ENCODE assay signal across 2 cellular contexts in the genomic region with DNA sequence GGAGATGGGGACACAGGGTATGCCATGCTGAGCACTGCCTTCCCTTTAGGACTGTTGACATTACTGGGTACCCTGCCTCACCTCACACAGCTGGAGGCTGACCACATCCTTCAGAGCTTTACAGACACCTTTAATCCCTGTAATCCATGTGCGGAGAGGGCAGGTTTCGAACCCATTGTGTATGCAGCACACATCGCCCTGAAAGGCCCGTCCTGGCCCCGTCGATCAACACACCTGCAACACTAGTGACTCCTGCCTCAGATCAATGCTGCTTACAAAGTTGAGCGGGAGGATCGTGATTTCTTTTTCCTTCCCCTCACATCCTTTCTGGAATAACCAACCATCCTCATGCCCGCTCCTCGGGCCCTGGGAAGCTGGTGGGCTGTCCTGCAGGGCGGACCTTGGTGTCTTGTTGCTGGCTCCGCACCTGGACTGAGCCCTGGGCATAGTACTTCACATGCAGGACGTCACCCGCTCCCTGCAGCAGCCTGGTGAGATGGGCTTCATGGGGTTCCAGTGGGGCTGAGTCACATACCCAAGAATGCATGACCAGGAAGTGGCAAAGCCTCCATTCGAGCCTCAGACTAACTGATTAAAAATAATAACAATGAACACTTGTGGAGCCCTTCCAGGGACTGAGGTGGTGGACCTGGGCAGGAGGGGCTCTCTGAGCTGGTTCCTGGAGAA.
TF ChIP-seq lines count a peak whose summit lies in the region.

No MANE protein-coding gene starts in this region.

TF ChIP-seq in Ishikawa, 13 proteins besides CTCF, POLR2A, EP300 and RAD21 (continued from another document):
- TF ChIP-seq, protein P1, sequence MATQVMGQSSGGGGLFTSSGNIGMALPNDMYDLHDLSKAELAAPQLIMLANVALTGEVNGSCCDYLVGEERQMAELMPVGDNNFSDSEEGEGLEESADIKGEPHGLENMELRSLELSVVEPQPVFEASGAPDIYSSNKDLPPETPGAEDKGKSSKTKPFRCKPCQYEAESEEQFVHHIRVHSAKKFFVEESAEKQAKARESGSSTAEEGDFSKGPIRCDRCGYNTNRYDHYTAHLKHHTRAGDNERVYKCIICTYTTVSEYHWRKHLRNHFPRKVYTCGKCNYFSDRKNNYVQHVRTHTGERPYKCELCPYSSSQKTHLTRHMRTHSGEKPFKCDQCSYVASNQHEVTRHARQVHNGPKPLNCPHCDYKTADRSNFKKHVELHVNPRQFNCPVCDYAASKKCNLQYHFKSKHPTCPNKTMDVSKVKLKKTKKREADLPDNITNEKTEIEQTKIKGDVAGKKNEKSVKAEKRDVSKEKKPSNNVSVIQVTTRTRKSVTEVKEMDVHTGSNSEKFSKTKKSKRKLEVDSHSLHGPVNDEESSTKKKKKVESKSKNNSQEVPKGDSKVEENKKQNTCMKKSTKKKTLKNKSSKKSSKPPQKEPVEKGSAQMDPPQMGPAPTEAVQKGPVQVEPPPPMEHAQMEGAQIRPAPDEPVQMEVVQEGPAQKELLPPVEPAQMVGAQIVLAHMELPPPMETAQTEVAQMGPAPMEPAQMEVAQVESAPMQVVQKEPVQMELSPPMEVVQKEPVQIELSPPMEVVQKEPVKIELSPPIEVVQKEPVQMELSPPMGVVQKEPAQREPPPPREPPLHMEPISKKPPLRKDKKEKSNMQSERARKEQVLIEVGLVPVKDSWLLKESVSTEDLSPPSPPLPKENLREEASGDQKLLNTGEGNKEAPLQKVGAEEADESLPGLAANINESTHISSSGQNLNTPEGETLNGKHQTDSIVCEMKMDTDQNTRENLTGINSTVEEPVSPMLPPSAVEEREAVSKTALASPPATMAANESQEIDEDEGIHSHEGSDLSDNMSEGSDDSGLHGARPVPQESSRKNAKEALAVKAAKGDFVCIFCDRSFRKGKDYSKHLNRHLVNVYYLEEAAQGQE (IDR thresholded peaks at IDR 0.05; ENCODE audit: low read depth) = no peak
- TF ChIP-seq TAF1 (IDR thresholded peaks at IDR 0.05; ENCODE audit: low read depth) = no peak
- TF ChIP-seq YY1 (IDR thresholded peaks at IDR 0.05; ENCODE audit: low read depth) = no peak; the same call in 1 of the 2 replicates

TF ChIP-seq in H1, 55 proteins besides CTCF, POLR2A, EP300 and RAD21 (continued from another document):
- TF ChIP-seq CEBPB (IDR thresholded peaks at IDR 0.05; ENCODE audit: low read depth, low read length) = no peak
- TF ChIP-seq TEAD4 (IDR thresholded peaks at IDR 0.05; ENCODE audit: low read depth, low read length) = no peak
- TF ChIP-seq JUN (IDR thresholded peaks at IDR 0.05; ENCODE audit: low read depth, low read length) = no peak
- no peak for TF ChIP-seq KDM4A (IDR thresholded peaks at IDR 0.05; ENCODE audit: low read depth, low read length, severe bottlenecking)
- no peak for TF ChIP-seq TCF12 (IDR thresholded peaks at IDR 0.05; ENCODE audit: low read depth, low read length)
- TF ChIP-seq SIX5 (IDR thresholded peaks at IDR 0.05; ENCODE audit: low read depth, low read length) = no peak
- TF ChIP-seq, protein P2, sequence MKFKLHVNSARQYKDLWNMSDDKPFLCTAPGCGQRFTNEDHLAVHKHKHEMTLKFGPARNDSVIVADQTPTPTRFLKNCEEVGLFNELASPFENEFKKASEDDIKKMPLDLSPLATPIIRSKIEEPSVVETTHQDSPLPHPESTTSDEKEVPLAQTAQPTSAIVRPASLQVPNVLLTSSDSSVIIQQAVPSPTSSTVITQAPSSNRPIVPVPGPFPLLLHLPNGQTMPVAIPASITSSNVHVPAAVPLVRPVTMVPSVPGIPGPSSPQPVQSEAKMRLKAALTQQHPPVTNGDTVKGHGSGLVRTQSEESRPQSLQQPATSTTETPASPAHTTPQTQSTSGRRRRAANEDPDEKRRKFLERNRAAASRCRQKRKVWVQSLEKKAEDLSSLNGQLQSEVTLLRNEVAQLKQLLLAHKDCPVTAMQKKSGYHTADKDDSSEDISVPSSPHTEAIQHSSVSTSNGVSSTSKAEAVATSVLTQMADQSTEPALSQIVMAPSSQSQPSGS (IDR thresholded peaks at IDR 0.05; ENCODE audit: low read length) = no peak
